ENCODE assay signal across 8 cellular contexts in genomic region chr13:50386527-50387123, GRCh38.
DNase-seq lines count a peak whose midpoint lies in the region; ATAC-seq and TF ChIP-seq lines count a peak whose summit lies in the region.

No MANE protein-coding gene starts in this region.

- peak; percentile 54 for DNase-seq in NCI-H2107 treated with DMSO at 0.1 percent for 48 hours (lab: John Stamatoyannopoulos, UW; ENCODE audit: unreplicated experiment)
- no peak for DNase-seq in NCI-H2107 (lab: John Stamatoyannopoulos, UW)
- no peak for DNase-seq in chondrocyte (ENCODE audit: low spot score)
- DNase-seq in upper lobe of left lung, result peak in 1 of 2 donors; percentile 34
- DNase-seq in activated CD8-positive, alpha-beta memory T cell treated with anti-CD3 and anti-CD28 coated beads, Interleukin-2, amount 50 U/mL, for 4 hours, result no peak
- no peak for DNase-seq in T-helper 2 cell treated with Interferon-gamma antibody and Interleukin-4, amounts not matched to agents 5 μg/mL and 100 μg/mL, for 36 hours (ENCODE audit: low spot score)

- H3K9me3 Mint-ChIP-seq in chondrocyte (ENCODE audit: low read depth), result no peaks in the 10 kb centered on the region
- H3K9me3 Mint-ChIP-seq in T-helper 2 cell treated with Interferon-gamma antibody and Interleukin-4, amounts not matched to agents 5 μg/mL and 100 μg/mL, for 36 hours, result no peaks in the 10 kb centered on the region

- H3K9ac ChIP-seq in liver (ENCODE audit: low read depth in 1 of 2, low read length in 2 of 2), result peak overlapping the region; percentile 81 to 85

- H3K27ac ChIP-seq in liver (ENCODE audit: low read depth in 1 of 2, low read length in 2 of 2) (peak overlapping the region; percentile 89 to 90), upper lobe of left lung (peak overlapping the region; percentile 41 to 70 (median 57))

- no peaks in the 10 kb centered on the region for H3K36me3 Mint-ChIP-seq in chondrocyte (ENCODE audit: low read depth)
- H3K36me3 Mint-ChIP-seq in T-helper 2 cell treated with Interferon-gamma antibody and Interleukin-4, amounts not matched to agents 5 μg/mL and 100 μg/mL, for 36 hours (ENCODE audit: low read depth), result no peaks in the 10 kb centered on the region

- WGBS in liver, result 21% methylated on average over 10 of the region's 10 CpGs
- 54 to 65% methylated on average over 10 of the region's 10 CpGs for WGBS in upper lobe of left lung, 2 donors

- TF ChIP-seq EP300 in upper lobe of left lung (IDR thresholded peaks at IDR 0.05), result no peak

- peak overlapping the region; percentile 94 for H3K27ac Mint-ChIP-seq in chondrocyte (ENCODE audit: unreplicated experiment)
- H3K27ac Mint-ChIP-seq in T-helper 2 cell treated with Interferon-gamma antibody and Interleukin-4, amounts not matched to agents 5 μg/mL and 100 μg/mL, for 36 hours, result no peak overlapping the region

- no peak for TF ChIP-seq POLR2A in upper lobe of left lung (IDR thresholded peaks at IDR 0.05)

- H3K27me3 Mint-ChIP-seq in chondrocyte (ENCODE audit: low read depth), result no peaks in the 10 kb centered on the region
- peaks cover 50% of the 10 kb centered on the region for H3K27me3 Mint-ChIP-seq in T-helper 2 cell treated with Interferon-gamma antibody and Interleukin-4, amounts not matched to agents 5 μg/mL and 100 μg/mL, for 36 hours (ENCODE audit: low read depth)

- no peak for TF ChIP-seq CTCF in chondrocyte (IDR thresholded peaks at IDR 0.05)
- TF ChIP-seq CTCF in liver (IDR thresholded peaks at IDR 0.05; ENCODE audit: low read depth, low read length, missing input control), result no peak
- TF ChIP-seq CTCF in upper lobe of left lung (IDR thresholded peaks at IDR 0.05), result no peak

- peaks cover 0 to 40% (median 16%) of the 10 kb centered on the region in 4 donors for H3K4me1 ChIP-seq in liver (ENCODE audit: control insufficient read depth in 4 of 4, insufficient read depth in 4 of 4, low read length in 3 of 4)
- H3K4me1 ChIP-seq in upper lobe of left lung, result peaks cover 4 to 17% (median 13%) of the 10 kb centered on the region in 4 donors

- H3K27me3 ChIP-seq in liver (ENCODE audit: control insufficient read depth in 4 of 4, insufficient read depth in 4 of 4, low read length in 3 of 4), result no peaks in the 10 kb centered on the region
- H3K27me3 ChIP-seq in upper lobe of left lung, result no peaks in the 10 kb centered on the region

- peaks cover 27% of the 10 kb centered on the region for H3K4me1 Mint-ChIP-seq in chondrocyte (ENCODE audit: low read depth)
- peaks cover 6% of the 10 kb centered on the region for H3K4me1 Mint-ChIP-seq in T-helper 2 cell treated with Interferon-gamma antibody and Interleukin-4, amounts not matched to agents 5 μg/mL and 100 μg/mL, for 36 hours (ENCODE audit: low read depth)

- no peak for TF ChIP-seq RAD21 in liver (IDR thresholded peaks at IDR 0.05)

- H3K4me3 ChIP-seq in liver (ENCODE audit: low read depth in 1 of 3, low read length in 3 of 3), result peak overlapping the region; percentile 8 to 18 (median 17)
- peak overlapping the region in 3 of 4 donors; percentile 14 to 24 (median 19) for H3K4me3 ChIP-seq in upper lobe of left lung

- no peaks in the 10 kb centered on the region for H3K36me3 ChIP-seq in liver (ENCODE audit: control insufficient read depth in 4 of 4, insufficient read depth in 3 of 4, low read depth in 1 of 4, low read length in 3 of 4)
- H3K36me3 ChIP-seq in upper lobe of left lung, result no peaks in the 10 kb centered on the region

- peak overlapping the region; percentile 69 for H3K4me3 Mint-ChIP-seq in chondrocyte (ENCODE audit: unreplicated experiment)
- H3K4me3 Mint-ChIP-seq in T-helper 2 cell treated with Interferon-gamma antibody and Interleukin-4, amounts not matched to agents 5 μg/mL and 100 μg/mL, for 36 hours, result no peak overlapping the region

- peak; percentile 59 to 69 for ATAC-seq in upper lobe of left lung (ENCODE audit: low FRiP score in 2 of 2)
- ATAC-seq in HG02610 (IDR thresholded peaks at IDR 0.05; ENCODE audit: unreplicated experiment), result no peak

- H3K9me3 ChIP-seq in liver (ENCODE audit: control insufficient read depth in 4 of 4, low read length in 3 of 4) (no peaks in the 10 kb centered on the region), upper lobe of left lung (peaks cover 0 to under 1% (median 0%) of the 10 kb centered on the region in 4 donors)

TF ChIP-seq in liver, 16 proteins besides CTCF, POLR2A, EP300 and RAD21:
- no peak for TF ChIP-seq GABPA (IDR thresholded peaks at IDR 0.05 in 1 of 2, conservative IDR thresholded peaks at IDR 0.05 in 1 of 2)
- no peak for TF ChIP-seq FOXA2 (IDR thresholded peaks at IDR 0.05)
- TF ChIP-seq FOXA1 (IDR thresholded peaks at IDR 0.05), result no peak
- TF ChIP-seq HNF4A (conservative IDR thresholded peaks at IDR 0.05), result peak in 1 of 2 donors; percentile 18
- no peak for TF ChIP-seq YY1 (IDR thresholded peaks at IDR 0.05)
- TF ChIP-seq, protein P1, sequence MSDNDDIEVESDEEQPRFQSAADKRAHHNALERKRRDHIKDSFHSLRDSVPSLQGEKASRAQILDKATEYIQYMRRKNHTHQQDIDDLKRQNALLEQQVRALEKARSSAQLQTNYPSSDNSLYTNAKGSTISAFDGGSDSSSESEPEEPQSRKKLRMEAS (IDR thresholded peaks at IDR 0.05), result peak; percentile 5
- peak; percentile 41 for TF ChIP-seq TAF1 (conservative IDR thresholded peaks at IDR 0.05)
- no peak for TF ChIP-seq EGR1 (IDR thresholded peaks at IDR 0.05; ENCODE audit: low read depth in 2 of 2)
- TF ChIP-seq NR2F2 (IDR thresholded peaks at IDR 0.05), result no peak
- no peak for TF ChIP-seq HNF4G (IDR thresholded peaks at IDR 0.05)
- TF ChIP-seq, protein P2, sequence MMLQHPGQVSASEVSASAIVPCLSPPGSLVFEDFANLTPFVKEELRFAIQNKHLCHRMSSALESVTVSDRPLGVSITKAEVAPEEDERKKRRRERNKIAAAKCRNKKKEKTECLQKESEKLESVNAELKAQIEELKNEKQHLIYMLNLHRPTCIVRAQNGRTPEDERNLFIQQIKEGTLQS (IDR thresholded peaks at IDR 0.05), result no peak
- TF ChIP-seq, protein P3, sequence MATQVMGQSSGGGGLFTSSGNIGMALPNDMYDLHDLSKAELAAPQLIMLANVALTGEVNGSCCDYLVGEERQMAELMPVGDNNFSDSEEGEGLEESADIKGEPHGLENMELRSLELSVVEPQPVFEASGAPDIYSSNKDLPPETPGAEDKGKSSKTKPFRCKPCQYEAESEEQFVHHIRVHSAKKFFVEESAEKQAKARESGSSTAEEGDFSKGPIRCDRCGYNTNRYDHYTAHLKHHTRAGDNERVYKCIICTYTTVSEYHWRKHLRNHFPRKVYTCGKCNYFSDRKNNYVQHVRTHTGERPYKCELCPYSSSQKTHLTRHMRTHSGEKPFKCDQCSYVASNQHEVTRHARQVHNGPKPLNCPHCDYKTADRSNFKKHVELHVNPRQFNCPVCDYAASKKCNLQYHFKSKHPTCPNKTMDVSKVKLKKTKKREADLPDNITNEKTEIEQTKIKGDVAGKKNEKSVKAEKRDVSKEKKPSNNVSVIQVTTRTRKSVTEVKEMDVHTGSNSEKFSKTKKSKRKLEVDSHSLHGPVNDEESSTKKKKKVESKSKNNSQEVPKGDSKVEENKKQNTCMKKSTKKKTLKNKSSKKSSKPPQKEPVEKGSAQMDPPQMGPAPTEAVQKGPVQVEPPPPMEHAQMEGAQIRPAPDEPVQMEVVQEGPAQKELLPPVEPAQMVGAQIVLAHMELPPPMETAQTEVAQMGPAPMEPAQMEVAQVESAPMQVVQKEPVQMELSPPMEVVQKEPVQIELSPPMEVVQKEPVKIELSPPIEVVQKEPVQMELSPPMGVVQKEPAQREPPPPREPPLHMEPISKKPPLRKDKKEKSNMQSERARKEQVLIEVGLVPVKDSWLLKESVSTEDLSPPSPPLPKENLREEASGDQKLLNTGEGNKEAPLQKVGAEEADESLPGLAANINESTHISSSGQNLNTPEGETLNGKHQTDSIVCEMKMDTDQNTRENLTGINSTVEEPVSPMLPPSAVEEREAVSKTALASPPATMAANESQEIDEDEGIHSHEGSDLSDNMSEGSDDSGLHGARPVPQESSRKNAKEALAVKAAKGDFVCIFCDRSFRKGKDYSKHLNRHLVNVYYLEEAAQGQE (IDR thresholded peaks at IDR 0.05), result no peak
